ENCODE assay signal across 30 cellular contexts in genomic region chr7:19620470-19620869, GRCh38.
A peak's percentile ranks its signal among the peaks of the same experiment; 100 is the strongest.
DNase-seq lines count a peak whose midpoint lies in the region; ATAC-seq, FAIRE-seq and TF ChIP-seq lines count a peak whose summit lies in the region.
"Had no signal": no experiment of that assay in that cellular context is flagged by ENCODE, and none has a peak within 500 bp of the region (broad histone marks: within the 10 kb centered on the region; RNA-seq: fewer than 3 reads in every experiment).

No MANE protein-coding gene starts in this region.

- DNase-seq in H54 (ENCODE audit: insufficient read length, low spot score) (no peak), M059J (ENCODE audit: low read depth) (peak; percentile 2), choroid plexus epithelial cell (ENCODE audit: low read depth) (peak; percentile 68), iris pigment epithelial cell (ENCODE audit: low read depth) (peak; percentile 59), WTC11 (ENCODE audit: low spot score) (no peak), NCI-H69 (lab: John Stamatoyannopoulos, UW) (no peak)
- DNase-seq in activated CD4-positive, alpha-beta memory T cell treated with anti-CD3 and anti-CD28 coated beads, Interleukin-2, amount 10 ng/mL, durations not matched to agents 7 days and 5 days, result no peak
- DNase-seq: CD4-positive, CD25-positive, alpha-beta regulatory T cell; DMS153; DND-41; GM23248; H9; HFFc6; Kasumi-1; MM.1S; NCI-H1048; NCI-H1417 treated with DMSO at 0.1 percent for 48 hours; NCI-H1694 treated with DMSO at 0.1 percent for 48 hours; NCI-H2081; NCI-H345; NCI-H510A treated with DMSO at 0.1 percent for 48 hours; NCI-H774; PC-3 had no signal

- H3K27me3 Mint-ChIP-seq in activated CD4-positive, alpha-beta memory T cell treated with anti-CD3 and anti-CD28 coated beads, Interleukin-2, amount 10 ng/mL, durations not matched to agents 7 days and 5 days, result no peaks in the 10 kb centered on the region
- H3K27me3 Mint-ChIP-seq in WTC11 (ENCODE audit: low read depth), result no peaks in the 10 kb centered on the region; the same call in none of the 2 replicates
- H3K27me3 Mint-ChIP-seq: CD4-positive, CD25-positive, alpha-beta regulatory T cell had no signal

- CTCF ChIA-PET in activated CD4-positive, alpha-beta memory T cell treated with anti-CD3 and anti-CD28 coated beads, Interleukin-2, amount 10 ng/mL, durations not matched to agents 7 days and 5 days (lab: Charles Lee), result no interaction called here
- CTCF ChIA-PET in WTC11 (lab: Charles Lee), result no interaction called here

- H3K27ac Mint-ChIP-seq in activated CD4-positive, alpha-beta memory T cell treated with anti-CD3 and anti-CD28 coated beads, Interleukin-2, amount 10 ng/mL, durations not matched to agents 7 days and 5 days, result no peak overlapping the region
- H3K27ac Mint-ChIP-seq in WTC11, result no peak overlapping the region
- H3K27ac Mint-ChIP-seq: CD4-positive, CD25-positive, alpha-beta regulatory T cell; HFFc6 had no signal

- FAIRE-seq in H54 (lab: Jason Lieb, UNC), result peak; percentile 6
- FAIRE-seq: A204.1, GM18507, HTR-8/SVneo, K562 had no signal

- TF ChIP-seq POLR2A in H54 (IDR thresholded peaks at IDR 0.05; ENCODE audit: low read depth, low read length), result no peak

- TF ChIP-seq CTCF in choroid plexus epithelial cell (conservative IDR thresholded peaks at IDR 0.05; ENCODE audit: low read depth, low read length), result no peak
- no peak for TF ChIP-seq CTCF in WTC11 (IDR thresholded peaks at IDR 0.05)

- H3K9me3 Mint-ChIP-seq in activated CD4-positive, alpha-beta memory T cell treated with anti-CD3 and anti-CD28 coated beads, Interleukin-2, amount 10 ng/mL, durations not matched to agents 7 days and 5 days, result no peaks in the 10 kb centered on the region
- no peaks in the 10 kb centered on the region for H3K9me3 Mint-ChIP-seq in WTC11
- H3K9me3 Mint-ChIP-seq: H9, HFFc6 had no signal

- H3K4me1 Mint-ChIP-seq in activated CD4-positive, alpha-beta memory T cell treated with anti-CD3 and anti-CD28 coated beads, Interleukin-2, amount 10 ng/mL, durations not matched to agents 7 days and 5 days, result no peaks in the 10 kb centered on the region
- H3K4me1 Mint-ChIP-seq in WTC11, result no peaks in the 10 kb centered on the region
- H3K4me1 Mint-ChIP-seq: CD4-positive, CD25-positive, alpha-beta regulatory T cell; H9 had no signal

- POLR2A ChIA-PET in activated CD4-positive, alpha-beta memory T cell treated with anti-CD3 and anti-CD28 coated beads, Interleukin-2, amount 10 ng/mL, durations not matched to agents 7 days and 5 days (lab: Charles Lee), result no interaction called here
- POLR2A ChIA-PET in WTC11 (lab: Charles Lee), result no interaction called here

- ATAC-seq in GM21367 (IDR thresholded peaks at IDR 0.05; ENCODE audit: unreplicated experiment) (no peak), WTC11 (no peak)
- ATAC-seq: K562, PC-3 had no signal

- no peak overlapping the region for H3K4me3 Mint-ChIP-seq in activated CD4-positive, alpha-beta memory T cell treated with anti-CD3 and anti-CD28 coated beads, Interleukin-2, amount 10 ng/mL, durations not matched to agents 7 days and 5 days
- no peak overlapping the region for H3K4me3 Mint-ChIP-seq in WTC11
- H3K4me3 Mint-ChIP-seq: CD4-positive, CD25-positive, alpha-beta regulatory T cell; H9; HFFc6 had no signal

- H3K36me3 Mint-ChIP-seq in activated CD4-positive, alpha-beta memory T cell treated with anti-CD3 and anti-CD28 coated beads, Interleukin-2, amount 10 ng/mL, durations not matched to agents 7 days and 5 days (ENCODE audit: low read depth), result no peaks in the 10 kb centered on the region
- H3K36me3 Mint-ChIP-seq in WTC11, result no peaks in the 10 kb centered on the region
- H3K36me3 Mint-ChIP-seq: CD4-positive, CD25-positive, alpha-beta regulatory T cell had no signal

- no peak overlapping the region for H3K4me3 ChIP-seq in choroid plexus epithelial cell (ENCODE audit: low read depth, low read length)
- H3K4me3 ChIP-seq: BLaER1, GM23248, K562, SJSA1 had no signal

TF ChIP-seq in WTC11, 78 proteins besides CTCF, POLR2A, EP300 and RAD21:
- no peak for TF ChIP-seq IRF2 (CRISPR knock-in tag; IDR thresholded peaks at IDR 0.05; ENCODE audit: borderline replicate concordance, low read depth)
- TF ChIP-seq IRF1 (CRISPR knock-in tag; IDR thresholded peaks at IDR 0.05), result no peak

Comparison
In these comparisons a context has a peak if more than half of its experiments do, and no peak if none do; other contexts are left out.
1. DNase-seq: peak in M059J (single experiment), choroid plexus epithelial cell (single experiment) and iris pigment epithelial cell (single experiment); none in H54 (single experiment), activated CD4-positive, alpha-beta memory T cell treated with anti-CD3 and anti-CD28 coated beads, Interleukin-2, amount 10 ng/mL, durations not matched to agents 7 days and 5 days (single experiment), WTC11 (single experiment) and NCI-H69 (single experiment).